In genomic region chr5:31412324-31412723, GRCh38 we compare ENCODE assay signal across 24 cellular contexts.
DNase-seq lines count a peak whose midpoint lies in the region; ATAC-seq and TF ChIP-seq lines count a peak whose summit lies in the region.
"Had no signal": no experiment of that assay in that cellular context is flagged by ENCODE, and none has a peak within 500 bp of the region (broad histone marks: within the 10 kb centered on the region; RNA-seq: fewer than 3 reads in every experiment).

No MANE protein-coding gene starts in this region.

- no peak overlapping the region for H3K27ac ChIP-seq in dorsolateral prefrontal cortex
- H3K27ac ChIP-seq: BLaER1 treated with 17β-estradiol and CSF1 and Interleukin-3, amounts not matched to agents 10 nM and 100 nM; parathyroid adenoma; WERI-Rb-1 had no signal

- H3K27me3 ChIP-seq in dorsolateral prefrontal cortex = no peaks in the 10 kb centered on the region
- H3K27me3 ChIP-seq: BLaER1 treated with 17β-estradiol and CSF1 and Interleukin-3, amounts not matched to agents 10 nM and 100 nM had no signal

- H3K4me1 Mint-ChIP-seq in activated naive CD8-positive, alpha-beta T cell treated with anti-CD3 and anti-CD28 coated beads, Interleukin-2, amount 50 U/mL, for 24 hours = peaks cover 4% of the 10 kb centered on the region
- no peaks in the 10 kb centered on the region for H3K4me1 Mint-ChIP-seq in activated naive CD8-positive, alpha-beta T cell treated with anti-CD3 and anti-CD28 coated beads for 36 hours
- H3K4me1 Mint-ChIP-seq: memory B cell; naive thymus-derived CD4-positive, alpha-beta T cell had no signal

- no peak overlapping the region for H3K4me3 ChIP-seq in dorsolateral prefrontal cortex
- H3K4me3 ChIP-seq: BLaER1 treated with 17β-estradiol and CSF1 and Interleukin-3, amounts not matched to agents 10 nM and 100 nM had no signal

- H3K27me3 Mint-ChIP-seq in activated naive CD8-positive, alpha-beta T cell treated with anti-CD3 and anti-CD28 coated beads, Interleukin-2, amount 50 U/mL, for 24 hours = no peaks in the 10 kb centered on the region
- no peaks in the 10 kb centered on the region for H3K27me3 Mint-ChIP-seq in activated naive CD8-positive, alpha-beta T cell treated with anti-CD3 and anti-CD28 coated beads for 36 hours
- H3K27me3 Mint-ChIP-seq: memory B cell; naive thymus-derived CD4-positive, alpha-beta T cell; type B pancreatic cell had no signal

- no peak for DNase-seq in activated naive CD8-positive, alpha-beta T cell treated with anti-CD3 and anti-CD28 coated beads, Interleukin-2, amount 50 U/mL, for 24 hours
- DNase-seq in activated naive CD8-positive, alpha-beta T cell treated with anti-CD3 and anti-CD28 coated beads for 36 hours = no peak
- DNase-seq in fibroblast of peridontal ligament (ENCODE audit: extremely low read depth) (peak; percentile 36), pulmonary artery endothelial cell (ENCODE audit: low read depth, low spot score) (peak; percentile 68), A172 (ENCODE audit: low spot score) (no peak), dorsolateral prefrontal cortex (no peak), NOMO-1 (lab: John Stamatoyannopoulos, UW; ENCODE audit: unreplicated experiment in 2 of 2) (no peak)
- DNase-seq: 8988T; activated CD4-positive, alpha-beta T cell treated with anti-CD3 and anti-CD28 coated beads, Interleukin-2, amount 50 U/mL, for 1 hour; Caco-2; HCEC 1CT; KBM-7; naive thymus-derived CD4-positive, alpha-beta T cell; NCI-H2171; NCI-H524 treated with DMSO at 0.1 percent for 48 hours; WERI-Rb-1 had no signal

- peaks cover 52% of the 10 kb centered on the region for H3K36me3 Mint-ChIP-seq in activated naive CD8-positive, alpha-beta T cell treated with anti-CD3 and anti-CD28 coated beads, Interleukin-2, amount 50 U/mL, for 24 hours (ENCODE audit: low read depth)
- peaks cover 32% of the 10 kb centered on the region for H3K36me3 Mint-ChIP-seq in activated naive CD8-positive, alpha-beta T cell treated with anti-CD3 and anti-CD28 coated beads for 36 hours

- intact Hi-C loops in dorsolateral prefrontal cortex (cut with DNase I) = no loop called here

- no peaks in the 10 kb centered on the region for H3K9me3 Mint-ChIP-seq in activated naive CD8-positive, alpha-beta T cell treated with anti-CD3 and anti-CD28 coated beads, Interleukin-2, amount 50 U/mL, for 24 hours
- H3K9me3 Mint-ChIP-seq in activated naive CD8-positive, alpha-beta T cell treated with anti-CD3 and anti-CD28 coated beads for 36 hours = no peaks in the 10 kb centered on the region
- H3K9me3 Mint-ChIP-seq: activated T-helper 2 cell treated with anti-CD3 and anti-CD28 coated beads, Interferon-gamma antibody, Interleukin-2, Interleukin-4, amounts not matched to agents 10 μg/mL and 5 μg/mL and 100 μg/mL, durations not matched to agents 14 hours and 24 hours and 36 hours; memory B cell; naive thymus-derived CD4-positive, alpha-beta T cell; T-helper 2 cell treated with Interferon-gamma antibody and Interleukin-4, amounts not matched to agents 5 μg/mL and 100 μg/mL, for 36 hours; type B pancreatic cell had no signal

- no peak overlapping the region for H3K4me3 Mint-ChIP-seq in activated naive CD8-positive, alpha-beta T cell treated with anti-CD3 and anti-CD28 coated beads, Interleukin-2, amount 50 U/mL, for 24 hours
- no peak overlapping the region for H3K4me3 Mint-ChIP-seq in activated naive CD8-positive, alpha-beta T cell treated with anti-CD3 and anti-CD28 coated beads for 36 hours
- H3K4me3 Mint-ChIP-seq: memory B cell; naive thymus-derived CD4-positive, alpha-beta T cell; T-helper 2 cell treated with Interferon-gamma antibody and Interleukin-4, amounts not matched to agents 5 μg/mL and 100 μg/mL, for 36 hours; type B pancreatic cell had no signal

- H3K27ac Mint-ChIP-seq in activated naive CD8-positive, alpha-beta T cell treated with anti-CD3 and anti-CD28 coated beads, Interleukin-2, amount 50 U/mL, for 24 hours = peak overlapping the region; percentile 1
- H3K27ac Mint-ChIP-seq in activated naive CD8-positive, alpha-beta T cell treated with anti-CD3 and anti-CD28 coated beads for 36 hours = no peak overlapping the region
- H3K27ac Mint-ChIP-seq: memory B cell; naive thymus-derived CD4-positive, alpha-beta T cell; T-helper 2 cell treated with Interferon-gamma antibody and Interleukin-4, amounts not matched to agents 5 μg/mL and 100 μg/mL, for 36 hours; type B pancreatic cell had no signal

- TF ChIP-seq CTCF in dorsolateral prefrontal cortex (IDR thresholded peaks at IDR 0.05 in 54 of 56, conservative IDR thresholded peaks at IDR 0.05 in 2 of 56; ENCODE audit: low read depth in 1 of 56, partially characterized antibody in 56 of 56) = no peak

- ATAC-seq in activated naive CD8-positive, alpha-beta T cell treated with anti-CD3 and anti-CD28 coated beads, Interleukin-2, amount 50 U/mL, for 24 hours = no peak
- peak; percentile 66 for ATAC-seq in SK-N-SH treated with all-trans-retinoic acid at 6 μM for 48 hours
- ATAC-seq: naive thymus-derived CD4-positive, alpha-beta T cell; sciatic nerve had no signal

TF ChIP-seq in SK-N-SH treated with all-trans-retinoic acid at 6 μM for 48 hours, 23 proteins besides CTCF, POLR2A, EP300 and RAD21:
- TF ChIP-seq POU6F1 (CRISPR knock-in tag; IDR thresholded peaks at IDR 0.05; ENCODE audit: borderline replicate concordance, low read depth) = no peak
- TF ChIP-seq BACH2 (CRISPR knock-in tag; IDR thresholded peaks at IDR 0.05; ENCODE audit: borderline replicate concordance) = no peak
- TF ChIP-seq ISL1 (CRISPR knock-in tag; IDR thresholded peaks at IDR 0.05) = peak; percentile 47
- TF ChIP-seq RARB (CRISPR knock-in tag; IDR thresholded peaks at IDR 0.05) = peak; percentile 68; the same call in 1 of the 2 replicates
- peak; percentile 91 for TF ChIP-seq TOX (CRISPR knock-in tag; IDR thresholded peaks at IDR 0.05; ENCODE audit: borderline replicate concordance)
- no peak for TF ChIP-seq TCF4 (CRISPR knock-in tag; IDR thresholded peaks at IDR 0.05; ENCODE audit: borderline replicate concordance)
- peak; percentile 68; the same call in 1 of the 2 replicates for TF ChIP-seq ZC3H10 (CRISPR knock-in tag; IDR thresholded peaks at IDR 0.05)

Comparison
In these comparisons a context has a peak if more than half of its experiments do, and no peak if none do; other contexts are left out.
1. DNase-seq: peak in fibroblast of peridontal ligament (single experiment) and pulmonary artery endothelial cell (single experiment); none in activated naive CD8-positive, alpha-beta T cell treated with anti-CD3 and anti-CD28 coated beads, Interleukin-2, amount 50 U/mL, for 24 hours (single experiment), activated naive CD8-positive, alpha-beta T cell treated with anti-CD3 and anti-CD28 coated beads for 36 hours (single experiment), A172 (single experiment), dorsolateral prefrontal cortex (0 of 10) and NOMO-1 (0 of 2).